Comparison of ENCODE assay signal across 1 cellular context in genomic region chr2:96934096-96934495, GRCh38.
TF ChIP-seq lines count a peak whose summit lies in the region.

No MANE protein-coding gene starts in this region.

TF ChIP-seq in H1, 55 proteins besides CTCF, POLR2A, EP300 and RAD21:
- no peak for TF ChIP-seq KDM4A (IDR thresholded peaks at IDR 0.05; ENCODE audit: low read depth, low read length, severe bottlenecking)
- no peak for TF ChIP-seq RBBP5 (IDR thresholded peaks at IDR 0.05; ENCODE audit: borderline replicate concordance, low read depth, low read length)
- TF ChIP-seq GABPA (IDR thresholded peaks at IDR 0.05; ENCODE audit: borderline replicate concordance, insufficient read depth, low read length), result no peak
- no peak for TF ChIP-seq BRCA1 (IDR thresholded peaks at IDR 0.05; ENCODE audit: low read depth, low read length)
- TF ChIP-seq YY1 (IDR thresholded peaks at IDR 0.05; ENCODE audit: low read depth, low read length), result no peak
- no peak for TF ChIP-seq PHF8 (conservative IDR thresholded peaks at IDR 0.05; ENCODE audit: low read depth, low read length)
- TF ChIP-seq GTF2F1 (IDR thresholded peaks at IDR 0.05; ENCODE audit: borderline replicate concordance, low read depth, low read length), result no peak
- TF ChIP-seq SAP30 (IDR thresholded peaks at IDR 0.05; ENCODE audit: insufficient read depth, insufficient replicate concordance, low read length), result no peak
- TF ChIP-seq TBP (IDR thresholded peaks at IDR 0.05; ENCODE audit: low read depth, low read length), result no peak
- no peak for TF ChIP-seq EGR1 (IDR thresholded peaks at IDR 0.05; ENCODE audit: borderline replicate concordance, low read depth, low read length)
- no peak for TF ChIP-seq CEBPB (IDR thresholded peaks at IDR 0.05; ENCODE audit: low read depth, low read length)
- no peak for TF ChIP-seq USF2 (IDR thresholded peaks at IDR 0.05; ENCODE audit: low read length)
- TF ChIP-seq SP4 (IDR thresholded peaks at IDR 0.05; ENCODE audit: low read length), result no peak
- no peak for TF ChIP-seq ZNF274 (IDR thresholded peaks at IDR 0.05; ENCODE audit: borderline replicate concordance, extremely low read depth, low read length)
- TF ChIP-seq MAX (IDR thresholded peaks at IDR 0.05), result no peak
- no peak for TF ChIP-seq SP2 (IDR thresholded peaks at IDR 0.05; ENCODE audit: low read length)
- TF ChIP-seq ASH2L (IDR thresholded peaks at IDR 0.05; ENCODE audit: low read length), result no peak
- no peak for TF ChIP-seq JUN (IDR thresholded peaks at IDR 0.05; ENCODE audit: low read depth, low read length)
- no peak for TF ChIP-seq NANOG (IDR thresholded peaks at IDR 0.05; ENCODE audit: insufficient read depth, low read depth, low read length, poor library complexity, severe bottlenecking)
- TF ChIP-seq CBX8 (IDR thresholded peaks at IDR 0.05; ENCODE audit: borderline replicate concordance, low read depth, low read length), result no peak
